8 cellular contexts compared by ENCODE assay signal in genomic region chr13:80341098-80341701, GRCh38. TPM values are rescaled to one million over a fixed set of nuclear protein-coding genes. Genes with fewer than 3 reads are reported as not detected.
DNase-seq lines count a peak whose midpoint lies in the region; ATAC-seq and TF ChIP-seq lines count a peak whose summit lies in the region.

Gene SPRY2 (minus strand): TSS chr13:80341126. CDS start chr13:80337705, 3,421 bp downstream.

- H3K4me1 Mint-ChIP-seq in Calu3 (ENCODE audit: low read depth, unreplicated experiment), result no peaks in the 10 kb centered on the region
- H3K4me1 Mint-ChIP-seq in activated naive CD4-positive, alpha-beta T cell treated with anti-CD3 and anti-CD28 coated beads, Interleukin-2, amount 50 U/mL, for 24 hours, result peaks cover 25% of the 10 kb centered on the region

- no TSS peak for BruUV-seq in Calu3 (replicated peaks; lab: Mats Ljungman, UMichigan)

- H3K4me2 ChIP-seq in neural cell (ENCODE audit: low read length), result peak within 1 kb of the TSS; percentile 79

- H3F3A ChIP-seq in neural cell (ENCODE audit: insufficient read depth, low read length, poor library complexity, severe bottlenecking), result no peaks in the 10 kb centered on the region

- peak; percentile 75 for DNase-seq in Calu3
- DNase-seq in NCI-H748 treated with DMSO at 0.1 percent for 48 hours (lab: John Stamatoyannopoulos, UW), result peak; percentile 86
- peak; percentile 44 for DNase-seq in germinal center (ENCODE audit: low spot score)
- peak; percentile 89 to 92 for DNase-seq in uterus

- H3K27me3 ChIP-seq in neural cell (ENCODE audit: insufficient read depth, low read depth, low read length), result no peaks in the 10 kb centered on the region
- no peaks in the 10 kb centered on the region for H3K27me3 ChIP-seq in uterus

- peak; percentile 53 for TF ChIP-seq EP300 in neural cell (conservative IDR thresholded peaks at IDR 0.05; ENCODE audit: poor library complexity, severe bottlenecking)

- H3K79me2 ChIP-seq in neural cell (replicated peaks; ENCODE audit: insufficient read depth, low read length), result peaks cover 39% of the 10 kb centered on the region

- no peak within 1 kb of the TSS for H3K27ac Mint-ChIP-seq in Calu3 (ENCODE audit: unreplicated experiment)
- no peak within 1 kb of the TSS for H3K27ac Mint-ChIP-seq in activated naive CD4-positive, alpha-beta T cell treated with anti-CD3 and anti-CD28 coated beads, Interleukin-2, amount 50 U/mL, for 24 hours

- H3K9ac ChIP-seq in neural cell (ENCODE audit: low read length), result peak within 1 kb of the TSS; percentile 81

- intact Hi-C loops in Calu3 (cut with micrococcal nuclease; ENCODE audit: unreplicated experiment), result loop anchor here (5.0 kb wide), 2 partner anchors 209 to 404 kb away; no protein-coding TSS in a partner anchor
- intact Hi-C loops in uterus (cut with DNase I; ENCODE audit: low total_unique reads), result no loop called here

- H3K9me2 ChIP-seq in neural cell (ENCODE audit: insufficient read depth, low read length), result no peaks in the 10 kb centered on the region

- TF ChIP-seq CTCF in Calu3 (IDR thresholded peaks at IDR 0.05; ENCODE audit: unreplicated experiment) (no peak), neural cell (IDR thresholded peaks at IDR 0.05; ENCODE audit: poor library complexity, severe bottlenecking) (peak; percentile 46), uterus (IDR thresholded peaks at IDR 0.05) (peak in 3 of 4 experiments; percentile 3 to 52 (median 26))

- H3K4me1 ChIP-seq in uterus, result no peaks in the 10 kb centered on the region

- H3K9me3 ChIP-seq in neural cell (ENCODE audit: low read length) (no peaks in the 10 kb centered on the region), uterus (no peaks in the 10 kb centered on the region)

- H3K4me3 Mint-ChIP-seq in Calu3 (ENCODE audit: low read depth, unreplicated experiment), result no peak within 1 kb of the TSS
- peak within 1 kb of the TSS; percentile 80 for H3K4me3 Mint-ChIP-seq in activated naive CD4-positive, alpha-beta T cell treated with anti-CD3 and anti-CD28 coated beads, Interleukin-2, amount 50 U/mL, for 24 hours

- H3K36me3 Mint-ChIP-seq in Calu3 (ENCODE audit: insufficient read depth, unreplicated experiment), result peaks cover 9% of the 10 kb centered on the region
- H3K36me3 Mint-ChIP-seq in activated naive CD4-positive, alpha-beta T cell treated with anti-CD3 and anti-CD28 coated beads, Interleukin-2, amount 50 U/mL, for 24 hours, result no peaks in the 10 kb centered on the region

- peak within 1 kb of the TSS; percentile 84 for H3K27ac ChIP-seq in neural cell (ENCODE audit: low read length)
- H3K27ac ChIP-seq in uterus, result peak within 1 kb of the TSS; percentile 90 to 92

- CTCF ChIA-PET in Calu3 (lab: Charles Lee), result interaction anchor here (0.6 to 0.7 kb wide), 3 partner anchors 300 to 574 kb away, joined by 3 read pairs; no protein-coding TSS in a partner anchor

- ATAC-seq in GM19463 (IDR thresholded peaks at IDR 0.05; ENCODE audit: unreplicated experiment), result peak; percentile 52
- ATAC-seq in HG03520 (IDR thresholded peaks at IDR 0.05; ENCODE audit: unreplicated experiment), result peak; percentile 32

- H3K36me3 ChIP-seq in neural cell (ENCODE audit: insufficient read depth, low read length) (peaks cover 8% of the 10 kb centered on the region), uterus (no peaks in the 10 kb centered on the region)

- no peaks in the 10 kb centered on the region for H3K27me3 Mint-ChIP-seq in Calu3 (ENCODE audit: unreplicated experiment)
- H3K27me3 Mint-ChIP-seq in activated naive CD4-positive, alpha-beta T cell treated with anti-CD3 and anti-CD28 coated beads, Interleukin-2, amount 50 U/mL, for 24 hours, result peaks cover 35% of the 10 kb centered on the region

- TF ChIP-seq RAD21 in neural cell (conservative IDR thresholded peaks at IDR 0.05), result peak; percentile 42

- no peaks in the 10 kb centered on the region for H3K9me3 Mint-ChIP-seq in Calu3 (ENCODE audit: low read depth, unreplicated experiment)
- no peaks in the 10 kb centered on the region for H3K9me3 Mint-ChIP-seq in activated naive CD4-positive, alpha-beta T cell treated with anti-CD3 and anti-CD28 coated beads, Interleukin-2, amount 50 U/mL, for 24 hours

- peaks cover 9% of the 10 kb centered on the region for H4K20me1 ChIP-seq in neural cell (ENCODE audit: insufficient read depth)

- peak in 1 of 2 donors; percentile 90 for TF ChIP-seq POLR2A in uterus (IDR thresholded peaks at IDR 0.05)

- peak within 1 kb of the TSS; percentile 36 for H2AFZ ChIP-seq in neural cell (ENCODE audit: low read depth, low read length)

- H3K4me3 ChIP-seq in neural cell (ENCODE audit: low read length) (peak within 1 kb of the TSS; percentile 92), uterus (peak within 1 kb of the TSS; percentile 58 to 78)

TF ChIP-seq in neural cell, 6 proteins besides CTCF, POLR2A, EP300 and RAD21:
- peak; percentile 66 for TF ChIP-seq TAF1 (IDR thresholded peaks at IDR 0.05; ENCODE audit: low read depth)
- peak; percentile 72 for TF ChIP-seq MXI1 (conservative IDR thresholded peaks at IDR 0.05; ENCODE audit: poor library complexity, severe bottlenecking)
- peak; percentile 42 for TF ChIP-seq SMC3 (conservative IDR thresholded peaks at IDR 0.05; ENCODE audit: poor library complexity)
- TF ChIP-seq, protein P1, sequence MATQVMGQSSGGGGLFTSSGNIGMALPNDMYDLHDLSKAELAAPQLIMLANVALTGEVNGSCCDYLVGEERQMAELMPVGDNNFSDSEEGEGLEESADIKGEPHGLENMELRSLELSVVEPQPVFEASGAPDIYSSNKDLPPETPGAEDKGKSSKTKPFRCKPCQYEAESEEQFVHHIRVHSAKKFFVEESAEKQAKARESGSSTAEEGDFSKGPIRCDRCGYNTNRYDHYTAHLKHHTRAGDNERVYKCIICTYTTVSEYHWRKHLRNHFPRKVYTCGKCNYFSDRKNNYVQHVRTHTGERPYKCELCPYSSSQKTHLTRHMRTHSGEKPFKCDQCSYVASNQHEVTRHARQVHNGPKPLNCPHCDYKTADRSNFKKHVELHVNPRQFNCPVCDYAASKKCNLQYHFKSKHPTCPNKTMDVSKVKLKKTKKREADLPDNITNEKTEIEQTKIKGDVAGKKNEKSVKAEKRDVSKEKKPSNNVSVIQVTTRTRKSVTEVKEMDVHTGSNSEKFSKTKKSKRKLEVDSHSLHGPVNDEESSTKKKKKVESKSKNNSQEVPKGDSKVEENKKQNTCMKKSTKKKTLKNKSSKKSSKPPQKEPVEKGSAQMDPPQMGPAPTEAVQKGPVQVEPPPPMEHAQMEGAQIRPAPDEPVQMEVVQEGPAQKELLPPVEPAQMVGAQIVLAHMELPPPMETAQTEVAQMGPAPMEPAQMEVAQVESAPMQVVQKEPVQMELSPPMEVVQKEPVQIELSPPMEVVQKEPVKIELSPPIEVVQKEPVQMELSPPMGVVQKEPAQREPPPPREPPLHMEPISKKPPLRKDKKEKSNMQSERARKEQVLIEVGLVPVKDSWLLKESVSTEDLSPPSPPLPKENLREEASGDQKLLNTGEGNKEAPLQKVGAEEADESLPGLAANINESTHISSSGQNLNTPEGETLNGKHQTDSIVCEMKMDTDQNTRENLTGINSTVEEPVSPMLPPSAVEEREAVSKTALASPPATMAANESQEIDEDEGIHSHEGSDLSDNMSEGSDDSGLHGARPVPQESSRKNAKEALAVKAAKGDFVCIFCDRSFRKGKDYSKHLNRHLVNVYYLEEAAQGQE (IDR thresholded peaks at IDR 0.05; ENCODE audit: borderline replicate concordance), result no peak
- peak; percentile 86 for TF ChIP-seq POLR2AphosphoS5 (IDR thresholded peaks at IDR 0.05)
- TF ChIP-seq EZH2 (IDR thresholded peaks at IDR 0.05; ENCODE audit: borderline replicate concordance, insufficient read depth, low read length, poor library complexity, severe bottlenecking), result no peak

RNA-seq across cellular contexts. Expression of gene SPRY2, which starts in this region (rescaled TPM):
- total RNA-seq in Calu3 (2022), result 13.3 and 13.6 TPM in 2 replicates
- 3.7 and 6.0 TPM in 2 replicates for polyA plus RNA-seq in neural cell
- polyA minus RNA-seq in neural cell, result 8.8 and 10.7 TPM in 2 replicates
- 10 to 100 TPM; 11.3 to 48.6 (median 45.6) TPM for total RNA-seq in uterus

Comparison
In these comparisons a context has a peak if more than half of its experiments do, and no peak if none do; other contexts are left out.
1. Peak in every context shown above with its lines: DNase-seq, ATAC-seq, H3K4me3 ChIP-seq and H3K27ac ChIP-seq.